1 cellular context compared by ENCODE assay signal in genomic region chrX:31209005-31209612, GRCh38.
A peak's percentile ranks its signal among the peaks of the same experiment; 100 is the strongest.
TF ChIP-seq lines count a peak whose summit lies in the region.

No MANE protein-coding gene starts in this region.

TF ChIP-seq in HEK293, 187 proteins besides CTCF, POLR2A, EP300 and RAD21 (continued from another document and continues in another):
- TF ChIP-seq, protein P1, sequence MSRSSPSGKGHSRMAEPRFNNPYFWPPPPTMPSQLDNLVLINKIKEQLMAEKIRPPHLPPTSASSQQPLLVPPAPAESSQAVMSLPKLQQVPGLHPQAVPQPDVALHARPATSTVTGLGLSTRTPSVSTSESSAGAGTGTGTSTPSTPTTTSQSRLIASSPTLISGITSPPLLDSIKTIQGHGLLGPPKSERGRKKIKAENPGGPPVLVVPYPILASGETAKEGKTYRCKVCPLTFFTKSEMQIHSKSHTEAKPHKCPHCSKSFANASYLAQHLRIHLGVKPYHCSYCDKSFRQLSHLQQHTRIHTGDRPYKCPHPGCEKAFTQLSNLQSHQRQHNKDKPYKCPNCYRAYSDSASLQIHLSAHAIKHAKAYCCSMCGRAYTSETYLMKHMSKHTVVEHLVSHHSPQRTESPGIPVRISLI (tag by site-specific recombination; IDR thresholded peaks at IDR 0.05): no peak
- TF ChIP-seq ZNF501 (tag by site-specific recombination; IDR thresholded peaks at IDR 0.05): no peak
- TF ChIP-seq ZNF366 (tag by site-specific recombination; conservative IDR thresholded peaks at IDR 0.05): no peak
- TF ChIP-seq, protein P2, sequence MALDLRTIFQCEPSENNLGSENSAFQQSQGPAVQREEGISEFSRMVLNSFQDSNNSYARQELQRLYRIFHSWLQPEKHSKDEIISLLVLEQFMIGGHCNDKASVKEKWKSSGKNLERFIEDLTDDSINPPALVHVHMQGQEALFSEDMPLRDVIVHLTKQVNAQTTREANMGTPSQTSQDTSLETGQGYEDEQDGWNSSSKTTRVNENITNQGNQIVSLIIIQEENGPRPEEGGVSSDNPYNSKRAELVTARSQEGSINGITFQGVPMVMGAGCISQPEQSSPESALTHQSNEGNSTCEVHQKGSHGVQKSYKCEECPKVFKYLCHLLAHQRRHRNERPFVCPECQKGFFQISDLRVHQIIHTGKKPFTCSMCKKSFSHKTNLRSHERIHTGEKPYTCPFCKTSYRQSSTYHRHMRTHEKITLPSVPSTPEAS (tag by site-specific recombination; IDR thresholded peaks at IDR 0.05): no peak
- no peak for TF ChIP-seq ATF2 (tag by site-specific recombination; IDR thresholded peaks at IDR 0.05; ENCODE audit: low read depth)
- no peak for TF ChIP-seq ZNF157 (tag by site-specific recombination; IDR thresholded peaks at IDR 0.05)
- TF ChIP-seq, protein P3, sequence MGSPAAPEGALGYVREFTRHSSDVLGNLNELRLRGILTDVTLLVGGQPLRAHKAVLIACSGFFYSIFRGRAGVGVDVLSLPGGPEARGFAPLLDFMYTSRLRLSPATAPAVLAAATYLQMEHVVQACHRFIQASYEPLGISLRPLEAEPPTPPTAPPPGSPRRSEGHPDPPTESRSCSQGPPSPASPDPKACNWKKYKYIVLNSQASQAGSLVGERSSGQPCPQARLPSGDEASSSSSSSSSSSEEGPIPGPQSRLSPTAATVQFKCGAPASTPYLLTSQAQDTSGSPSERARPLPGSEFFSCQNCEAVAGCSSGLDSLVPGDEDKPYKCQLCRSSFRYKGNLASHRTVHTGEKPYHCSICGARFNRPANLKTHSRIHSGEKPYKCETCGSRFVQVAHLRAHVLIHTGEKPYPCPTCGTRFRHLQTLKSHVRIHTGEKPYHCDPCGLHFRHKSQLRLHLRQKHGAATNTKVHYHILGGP (tag by site-specific recombination; IDR thresholded peaks at IDR 0.05): no peak
- TF ChIP-seq, protein P4, sequence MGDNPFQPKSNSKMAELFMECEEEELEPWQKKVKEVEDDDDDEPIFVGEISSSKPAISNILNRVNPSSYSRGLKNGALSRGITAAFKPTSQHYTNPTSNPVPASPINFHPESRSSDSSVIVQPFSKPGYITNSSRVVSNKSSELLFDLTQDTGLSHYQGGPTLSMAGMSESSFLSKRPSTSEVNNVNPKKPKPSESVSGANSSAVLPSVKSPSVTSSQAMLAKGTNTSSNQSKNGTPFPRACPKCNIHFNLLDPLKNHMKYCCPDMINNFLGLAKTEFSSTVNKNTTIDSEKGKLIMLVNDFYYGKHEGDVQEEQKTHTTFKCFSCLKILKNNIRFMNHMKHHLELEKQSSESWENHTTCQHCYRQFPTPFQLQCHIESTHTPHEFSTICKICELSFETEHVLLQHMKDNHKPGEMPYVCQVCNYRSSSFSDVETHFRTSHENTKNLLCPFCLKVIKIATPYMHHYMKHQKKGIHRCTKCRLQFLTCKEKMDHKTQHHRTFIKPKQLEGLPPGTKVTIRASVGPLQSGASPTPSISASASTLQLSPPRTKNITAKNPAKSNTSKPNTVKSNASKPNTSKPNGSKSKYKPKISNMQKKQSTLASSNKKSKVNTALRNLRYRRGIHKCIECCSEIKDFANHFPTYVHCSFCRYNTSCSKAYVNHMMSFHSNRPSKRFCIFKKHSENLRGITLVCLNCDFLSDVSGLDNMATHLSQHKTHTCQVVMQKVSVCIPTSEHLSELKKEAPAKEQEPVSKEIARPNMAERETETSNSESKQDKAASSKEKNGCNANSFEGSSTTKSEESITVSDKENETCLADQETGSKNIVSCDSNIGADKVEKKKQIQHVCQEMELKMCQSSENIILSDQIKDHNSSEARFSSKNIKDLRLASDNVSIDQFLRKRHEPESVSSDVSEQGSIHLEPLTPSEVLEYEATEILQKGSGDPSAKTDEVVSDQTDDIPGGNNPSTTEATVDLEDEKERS (tag by site-specific recombination; IDR thresholded peaks at IDR 0.05): no peak
- TF ChIP-seq OSR2 (tag by site-specific recombination; IDR thresholded peaks at IDR 0.05): peak; percentile 82
- TF ChIP-seq ZNF600 (tag by site-specific recombination; IDR thresholded peaks at IDR 0.05): no peak
- TF ChIP-seq ZNF350 (tag by site-specific recombination; IDR thresholded peaks at IDR 0.05): no peak
- TF ChIP-seq ZNF416 (tag by site-specific recombination; IDR thresholded peaks at IDR 0.05): no peak
- TF ChIP-seq KLF10 (tag by site-specific recombination; IDR thresholded peaks at IDR 0.05): no peak
- TF ChIP-seq, protein P5, sequence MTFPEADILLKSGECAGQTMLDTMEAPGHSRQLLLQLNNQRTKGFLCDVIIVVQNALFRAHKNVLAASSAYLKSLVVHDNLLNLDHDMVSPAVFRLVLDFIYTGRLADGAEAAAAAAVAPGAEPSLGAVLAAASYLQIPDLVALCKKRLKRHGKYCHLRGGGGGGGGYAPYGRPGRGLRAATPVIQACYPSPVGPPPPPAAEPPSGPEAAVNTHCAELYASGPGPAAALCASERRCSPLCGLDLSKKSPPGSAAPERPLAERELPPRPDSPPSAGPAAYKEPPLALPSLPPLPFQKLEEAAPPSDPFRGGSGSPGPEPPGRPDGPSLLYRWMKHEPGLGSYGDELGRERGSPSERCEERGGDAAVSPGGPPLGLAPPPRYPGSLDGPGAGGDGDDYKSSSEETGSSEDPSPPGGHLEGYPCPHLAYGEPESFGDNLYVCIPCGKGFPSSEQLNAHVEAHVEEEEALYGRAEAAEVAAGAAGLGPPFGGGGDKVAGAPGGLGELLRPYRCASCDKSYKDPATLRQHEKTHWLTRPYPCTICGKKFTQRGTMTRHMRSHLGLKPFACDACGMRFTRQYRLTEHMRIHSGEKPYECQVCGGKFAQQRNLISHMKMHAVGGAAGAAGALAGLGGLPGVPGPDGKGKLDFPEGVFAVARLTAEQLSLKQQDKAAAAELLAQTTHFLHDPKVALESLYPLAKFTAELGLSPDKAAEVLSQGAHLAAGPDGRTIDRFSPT (tag by site-specific recombination; IDR thresholded peaks at IDR 0.05): no peak
- no peak for TF ChIP-seq ZNF404 (tag by site-specific recombination; IDR thresholded peaks at IDR 0.05)
- TF ChIP-seq ZNF169 (tag by site-specific recombination; IDR thresholded peaks at IDR 0.05): no peak
- peak; percentile 82 for TF ChIP-seq PRDM6 (tag by site-specific recombination; IDR thresholded peaks at IDR 0.05)
- TF ChIP-seq ZSCAN23 (tag by site-specific recombination; IDR thresholded peaks at IDR 0.05): no peak
- TF ChIP-seq ZBTB49 (tag by site-specific recombination; IDR thresholded peaks at IDR 0.05; ENCODE audit: low read depth): no peak
- TF ChIP-seq ZNF514 (tag by site-specific recombination; IDR thresholded peaks at IDR 0.05): no peak
- TF ChIP-seq KLF8 (tag by site-specific recombination; IDR thresholded peaks at IDR 0.05): no peak
- TF ChIP-seq ZEB2 (tag by site-specific recombination; IDR thresholded peaks at IDR 0.05): peak; percentile 44; the same call in 1 of the 2 replicates
- TF ChIP-seq IKZF3 (tag by site-specific recombination; IDR thresholded peaks at IDR 0.05): peak; percentile 14; the same call in 1 of the 2 replicates
- no peak for TF ChIP-seq REST (tag by site-specific recombination; IDR thresholded peaks at IDR 0.05)
- no peak for TF ChIP-seq ZNF292 (tag by site-specific recombination; IDR thresholded peaks at IDR 0.05; ENCODE audit: borderline replicate concordance, low read depth)
- TF ChIP-seq ZNF561 (tag by site-specific recombination; IDR thresholded peaks at IDR 0.05; ENCODE audit: borderline replicate concordance): no peak
- TF ChIP-seq TCF7L2 (IDR thresholded peaks at IDR 0.05; ENCODE audit: borderline replicate concordance, low read depth, low read length): peak; percentile 78; the same call in 1 of the 2 replicates
- no peak for TF ChIP-seq ZNF266 (tag by site-specific recombination; IDR thresholded peaks at IDR 0.05; ENCODE audit: low read depth)
- TF ChIP-seq ZNF530 (tag by site-specific recombination; IDR thresholded peaks at IDR 0.05; ENCODE audit: low read depth): no peak
- TF ChIP-seq, protein P6, sequence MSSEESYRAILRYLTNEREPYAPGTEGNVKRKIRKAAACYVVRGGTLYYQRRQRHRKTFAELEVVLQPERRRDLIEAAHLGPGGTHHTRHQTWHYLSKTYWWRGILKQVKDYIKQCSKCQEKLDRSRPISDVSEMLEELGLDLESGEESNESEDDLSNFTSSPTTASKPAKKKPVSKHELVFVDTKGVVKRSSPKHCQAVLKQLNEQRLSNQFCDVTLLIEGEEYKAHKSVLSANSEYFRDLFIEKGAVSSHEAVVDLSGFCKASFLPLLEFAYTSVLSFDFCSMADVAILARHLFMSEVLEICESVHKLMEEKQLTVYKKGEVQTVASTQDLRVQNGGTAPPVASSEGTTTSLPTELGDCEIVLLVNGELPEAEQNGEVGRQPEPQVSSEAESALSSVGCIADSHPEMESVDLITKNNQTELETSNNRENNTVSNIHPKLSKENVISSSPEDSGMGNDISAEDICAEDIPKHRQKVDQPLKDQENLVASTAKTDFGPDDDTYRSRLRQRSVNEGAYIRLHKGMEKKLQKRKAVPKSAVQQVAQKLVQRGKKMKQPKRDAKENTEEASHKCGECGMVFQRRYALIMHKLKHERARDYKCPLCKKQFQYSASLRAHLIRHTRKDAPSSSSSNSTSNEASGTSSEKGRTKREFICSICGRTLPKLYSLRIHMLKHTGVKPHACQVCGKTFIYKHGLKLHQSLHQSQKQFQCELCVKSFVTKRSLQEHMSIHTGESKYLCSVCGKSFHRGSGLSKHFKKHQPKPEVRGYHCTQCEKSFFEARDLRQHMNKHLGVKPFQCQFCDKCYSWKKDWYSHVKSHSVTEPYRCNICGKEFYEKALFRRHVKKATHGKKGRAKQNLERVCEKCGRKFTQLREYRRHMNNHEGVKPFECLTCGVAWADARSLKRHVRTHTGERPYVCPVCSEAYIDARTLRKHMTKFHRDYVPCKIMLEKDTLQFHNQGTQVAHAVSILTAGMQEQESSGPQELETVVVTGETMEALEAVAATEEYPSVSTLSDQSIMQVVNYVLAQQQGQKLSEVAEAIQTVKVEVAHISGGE (tag by site-specific recombination; conservative IDR thresholded peaks at IDR 0.05; ENCODE audit: low read depth): no peak
- 0 out of 2 replicates have a peak, but pooled peaks have one; percentile 9 for TF ChIP-seq GLIS1 (tag by site-specific recombination; IDR thresholded peaks at IDR 0.05)
- TF ChIP-seq EGR2 (tag by site-specific recombination; IDR thresholded peaks at IDR 0.05; ENCODE audit: low read depth): no peak
- TF ChIP-seq ZNF394 (tag by site-specific recombination; IDR thresholded peaks at IDR 0.05; ENCODE audit: borderline replicate concordance): no peak
- TF ChIP-seq ZNF202 (tag by site-specific recombination; IDR thresholded peaks at IDR 0.05; ENCODE audit: borderline replicate concordance): no peak
- TF ChIP-seq ZNF391 (tag by site-specific recombination; IDR thresholded peaks at IDR 0.05; ENCODE audit: borderline replicate concordance, low read depth): no peak
